In genomic region chr2:2582998-2583545, GRCh38 we compare ENCODE assay signal across 14 cellular contexts.
DNase-seq lines count a peak whose midpoint lies in the region; TF ChIP-seq lines count a peak whose summit lies in the region.
"Had no signal": no experiment of that assay in that cellular context is flagged by ENCODE, and none has a peak within 500 bp of the region (broad histone marks: within the 10 kb centered on the region; RNA-seq: fewer than 3 reads in every experiment).

No MANE protein-coding gene starts in this region.

- H3K9me3 ChIP-seq in endodermal cell (ENCODE audit: control insufficient read depth, low read length) (no peaks in the 10 kb centered on the region), neuronal stem cell (replicated peaks in 1 of 2; ENCODE audit: control insufficient read depth in 2 of 2, insufficient read depth in 1 of 2, low read depth in 1 of 2, low read length in 2 of 2) (no peaks in the 10 kb centered on the region), stomach (no peaks in the 10 kb centered on the region)
- H3K9me3 ChIP-seq: BLaER1 had no signal

- no peak overlapping the region for H3K4me3 Mint-ChIP-seq in endodermal cell
- H3K4me3 Mint-ChIP-seq: CD4-positive, CD25-positive, alpha-beta regulatory T cell had no signal

- no peak overlapping the region for H3K4ac ChIP-seq in neuronal stem cell (ENCODE audit: low read length)

- no peaks in the 10 kb centered on the region for H3K4me1 ChIP-seq in endodermal cell (ENCODE audit: control insufficient read depth, insufficient read depth, low read length)
- peaks cover 0 to 4% of the 10 kb centered on the region in 2 donors for H3K4me1 ChIP-seq in neuronal stem cell (ENCODE audit: control insufficient read depth in 2 of 2, insufficient read depth in 1 of 2, low read depth in 1 of 2, low read length in 2 of 2)
- H3K4me1 ChIP-seq in stomach: no peaks in the 10 kb centered on the region
- H3K4me1 ChIP-seq: BLaER1 had no signal

- peak overlapping the region; percentile 53 for H3K18ac ChIP-seq in neuronal stem cell (ENCODE audit: low read length)

- H2AK5ac ChIP-seq in neuronal stem cell (ENCODE audit: low read depth, low read length): no peak overlapping the region

- H3K27ac ChIP-seq in endodermal cell (ENCODE audit: low read depth, low read length): no peak overlapping the region
- H3K27ac ChIP-seq in neuronal stem cell (replicated peaks; ENCODE audit: low read length): no peak overlapping the region
- H3K27ac ChIP-seq in stomach: no peak overlapping the region
- H3K27ac ChIP-seq: 22Rv1, BLaER1, GM23248 had no signal

- no peaks in the 10 kb centered on the region for H3K4me1 Mint-ChIP-seq in endodermal cell

- no peak overlapping the region for H4K91ac ChIP-seq in neuronal stem cell (ENCODE audit: low read depth, low read length, poor library complexity)

- no peak for TF ChIP-seq EP300 in stomach (IDR thresholded peaks at IDR 0.05)

- no peak overlapping the region for H2BK15ac ChIP-seq in neuronal stem cell (ENCODE audit: low read length)

- no peak overlapping the region for H2BK12ac ChIP-seq in neuronal stem cell (ENCODE audit: low read length)

- H3K36me3 Mint-ChIP-seq in endodermal cell (ENCODE audit: low read depth): no peaks in the 10 kb centered on the region
- H3K36me3 Mint-ChIP-seq: CD4-positive, CD25-positive, alpha-beta regulatory T cell had no signal

- intact Hi-C loops in stomach (cut with DNase I; ENCODE audit: low total_unique reads): no loop called here

- DNase-seq in activated CD8-positive, alpha-beta memory T cell treated with anti-CD3 and anti-CD28 coated beads for 24 hours: peak; percentile 17
- DNase-seq in activated CD8-positive, alpha-beta memory T cell treated with anti-CD3 and anti-CD28 coated beads, Interleukin-2, amount 50 U/mL, for 4 hours: no peak
- DNase-seq in endodermal cell (peak; percentile 30), neuronal stem cell (ENCODE audit: low spot score) (no peak), stomach (peak; percentile 18), NCI-H146 treated with DMSO at 0.1 percent for 48 hours (lab: John Stamatoyannopoulos, UW; ENCODE audit: unreplicated experiment) (no peak), NCI-H524 (lab: John Stamatoyannopoulos, UW) (no peak), cortex of kidney (lab: John Stamatoyannopoulos, UW) (no peak)
- DNase-seq: CD4-positive, CD25-positive, alpha-beta regulatory T cell; DMS53; GF-D8; GM23248 had no signal

- H3K9ac ChIP-seq in endodermal cell (ENCODE audit: extremely low read depth, low read length, poor library complexity, severe bottlenecking) (no peak overlapping the region), neuronal stem cell (ENCODE audit: low read depth, low read length, poor library complexity) (no peak overlapping the region)
- H3K9ac ChIP-seq: BLaER1, GM23248 had no signal

- 94 to 96% methylated on average over 3 to 7 of the region's 7 CpGs for WGBS in endodermal cell (ENCODE audit: insufficient coverage in 1 of 2, insufficient read length in 1 of 2), 2 experiments
- no CpG with 5 or more reads among the region's 7 CpGs for WGBS in neuronal stem cell (ENCODE audit: extremely low coverage in 2 of 2, insufficient read length in 2 of 2, insufficient replicate concordance in 1 of 2), 2 donors
- WGBS in stomach, 5 donors: 63 to 75% (median 67%) methylated on average over 7 of the region's 7 CpGs

- no peak overlapping the region for H3K4me2 ChIP-seq in neuronal stem cell (ENCODE audit: insufficient read depth, low read length, poor library complexity, severe bottlenecking)
- H3K4me2 ChIP-seq: BLaER1 had no signal

- no peaks in the 10 kb centered on the region for H3K27me3 Mint-ChIP-seq in endodermal cell (ENCODE audit: insufficient read depth)
- H3K27me3 Mint-ChIP-seq: CD4-positive, CD25-positive, alpha-beta regulatory T cell had no signal

- TF ChIP-seq CTCF in endodermal cell (conservative IDR thresholded peaks at IDR 0.05): no peak
- TF ChIP-seq CTCF in stomach (IDR thresholded peaks at IDR 0.05): no peak

- no peak overlapping the region for H3K14ac ChIP-seq in neuronal stem cell (ENCODE audit: low read length)

- H3K27me3 ChIP-seq in endodermal cell (ENCODE audit: control insufficient read depth, insufficient read depth, low read length, poor library complexity, severe bottlenecking) (no peaks in the 10 kb centered on the region), neuronal stem cell (ENCODE audit: control insufficient read depth in 3 of 3, insufficient read depth in 3 of 3, low read depth in 1 of 3, low read length in 3 of 3) (no peaks in the 10 kb centered on the region), stomach (no peaks in the 10 kb centered on the region)
- H3K27me3 ChIP-seq: BLaER1 had no signal

- no peak overlapping the region for H3K27ac Mint-ChIP-seq in endodermal cell
- H3K27ac Mint-ChIP-seq: CD4-positive, CD25-positive, alpha-beta regulatory T cell had no signal

- no peak for TF ChIP-seq POLR2A in stomach (IDR thresholded peaks at IDR 0.05)

- no peak overlapping the region for H2AFZ ChIP-seq in neuronal stem cell (ENCODE audit: low read length)
- H2AFZ ChIP-seq: GM23248 had no signal

- no peak overlapping the region for H4K8ac ChIP-seq in neuronal stem cell (ENCODE audit: low read depth, low read length)

- H3K4me3 ChIP-seq in endodermal cell (ENCODE audit: low read length): no peak overlapping the region
- no peak overlapping the region for H3K4me3 ChIP-seq in neuronal stem cell (ENCODE audit: low read length in 2 of 2)
- no peak overlapping the region for H3K4me3 ChIP-seq in stomach
- H3K4me3 ChIP-seq: BLaER1, GM23248 had no signal

- no peak overlapping the region for H2BK5ac ChIP-seq in neuronal stem cell (ENCODE audit: low read length)

- no peak overlapping the region for H2BK120ac ChIP-seq in neuronal stem cell (ENCODE audit: low read depth, low read length)

- H3K23ac ChIP-seq in neuronal stem cell (ENCODE audit: low read depth, low read length, poor library complexity): no peak overlapping the region

- H3K79me1 ChIP-seq in neuronal stem cell (ENCODE audit: low read depth, low read length): no peaks in the 10 kb centered on the region

- H3K36me3 ChIP-seq in endodermal cell (ENCODE audit: control insufficient read depth, insufficient read depth, low read length): no peaks in the 10 kb centered on the region
- H3K36me3 ChIP-seq in neuronal stem cell (replicated peaks in 1 of 2; ENCODE audit: control insufficient read depth in 2 of 2, insufficient read depth in 2 of 2, low read length in 2 of 2): no peaks in the 10 kb centered on the region
- no peaks in the 10 kb centered on the region for H3K36me3 ChIP-seq in stomach
- H3K36me3 ChIP-seq: BLaER1 had no signal

- no peaks in the 10 kb centered on the region for H3K9me3 Mint-ChIP-seq in endodermal cell

Comparison
In these comparisons a context has a peak if more than half of its experiments do, and no peak if none do; other contexts are left out.
1. DNase-seq: peak in activated CD8-positive, alpha-beta memory T cell treated with anti-CD3 and anti-CD28 coated beads for 24 hours (single experiment), endodermal cell (single experiment) and stomach (single experiment); none in activated CD8-positive, alpha-beta memory T cell treated with anti-CD3 and anti-CD28 coated beads, Interleukin-2, amount 50 U/mL, for 4 hours (single experiment), neuronal stem cell (single experiment), NCI-H146 treated with DMSO at 0.1 percent for 48 hours (single experiment), NCI-H524 (0 of 2) and cortex of kidney (single experiment).